ENCODE assay signal across 19 cellular contexts in genomic region chr18:28789460-28789859, GRCh38.
DNase-seq lines count a peak whose midpoint lies in the region; ATAC-seq and TF ChIP-seq lines count a peak whose summit lies in the region.
"Had no signal": no experiment of that assay in that cellular context is flagged by ENCODE, and none has a peak within 500 bp of the region (broad histone marks: within the 10 kb centered on the region; RNA-seq: fewer than 3 reads in every experiment).

No MANE protein-coding gene starts in this region.

- H3K36me3 ChIP-seq in PC-3 (ENCODE audit: low read depth, low read length), result no peaks in the 10 kb centered on the region

- no TSS peak for BruUV-seq in PC-3 (replicated peaks; lab: Mats Ljungman, UMichigan)

- no peak overlapping the region for H3K27ac ChIP-seq in PC-3 (ENCODE audit: low read length)
- H3K27ac ChIP-seq in CD4-positive, alpha-beta T cell (ENCODE audit: low read depth, low read length), result no peak overlapping the region
- H3K27ac ChIP-seq: C4-2B had no signal

- H3K27me3 Mint-ChIP-seq in CD4-positive, alpha-beta T cell, result no peaks in the 10 kb centered on the region

- POLR2A ChIA-PET in PC-3 (lab: Charles Lee; ENCODE audit: unreplicated experiment), result no interaction called here
- POLR2A ChIA-PET in CD4-positive, alpha-beta T cell (lab: Charles Lee), result no interaction called here

- no peaks in the 10 kb centered on the region for H3F3A ChIP-seq in PC-3 (ENCODE audit: low read length, unreplicated experiment)

- H3K27ac Mint-ChIP-seq in CD4-positive, alpha-beta T cell, result no peak overlapping the region

- H4K20me1 ChIP-seq in PC-3 (ENCODE audit: low read length), result no peaks in the 10 kb centered on the region

- no peak overlapping the region for H3K9ac ChIP-seq in PC-3 (ENCODE audit: low read length)

- H3K9me3 Mint-ChIP-seq in CD4-positive, alpha-beta T cell, result peaks cover 3% of the 10 kb centered on the region

- TF ChIP-seq CTCF in PC-3 (conservative IDR thresholded peaks at IDR 0.05; ENCODE audit: low read depth, low read length), result no peak
- TF ChIP-seq CTCF in fibroblast of mammary gland (conservative IDR thresholded peaks at IDR 0.05; ENCODE audit: control insufficient read depth, insufficient read depth, low read depth, low read length), result no peak
- no peak for TF ChIP-seq CTCF in CD4-positive, alpha-beta T cell (IDR thresholded peaks at IDR 0.05)

- no peak overlapping the region for H3K4me2 ChIP-seq in PC-3 (ENCODE audit: low read length)

- no peaks in the 10 kb centered on the region for H3K9me3 ChIP-seq in PC-3 (ENCODE audit: low read length)
- peaks cover 3% of the 10 kb centered on the region for H3K9me3 ChIP-seq in CD4-positive, alpha-beta T cell (ENCODE audit: control insufficient read depth, low read length)

- no peak for ATAC-seq in PC-3
- ATAC-seq in CD4-positive, alpha-beta T cell (ENCODE audit: poor library complexity), result no peak
- no peak for ATAC-seq in HG03565 (IDR thresholded peaks at IDR 0.05; ENCODE audit: unreplicated experiment)
- ATAC-seq: HCT116 had no signal

- H3K4me3 ChIP-seq in PC-3 (ENCODE audit: low read length), result no peak overlapping the region
- H3K4me3 ChIP-seq in fibroblast of mammary gland (ENCODE audit: control insufficient read depth, low read depth, low read length), result no peak overlapping the region

- peaks cover 39% of the 10 kb centered on the region for H3K4me1 ChIP-seq in PC-3 (ENCODE audit: insufficient read depth, low read length)

- CTCF ChIA-PET in PC-3 (lab: Charles Lee), result no interaction called here
- CTCF ChIA-PET in CD4-positive, alpha-beta T cell (lab: Charles Lee), result no interaction called here

- no peaks in the 10 kb centered on the region for H3K79me2 ChIP-seq in PC-3 (ENCODE audit: low read length)

- no peaks in the 10 kb centered on the region for H3K9me2 ChIP-seq in PC-3 (replicated peaks; ENCODE audit: low read length)

- H3K36me3 Mint-ChIP-seq in CD4-positive, alpha-beta T cell (ENCODE audit: low read depth), result no peaks in the 10 kb centered on the region

- H3K4me1 Mint-ChIP-seq in CD4-positive, alpha-beta T cell (ENCODE audit: low read depth), result peaks cover 7% of the 10 kb centered on the region

- DNase-seq in Ammon's horn (ENCODE audit: low spot score) (peak; percentile 33), PC-3 (peak; percentile 22), fibroblast of mammary gland (ENCODE audit: low read depth) (peak; percentile 25), retina (peak; percentile 72), HPDE6-E6E7 (ENCODE audit: extremely low spot score) (no peak)
- no peak for DNase-seq in CD4-positive, alpha-beta T cell
- DNase-seq: 8988T, AML-193, DMS 273 treated with DMSO at 0.1 percent for 48 hours, DMS79 treated with DMSO at 0.1 percent for 48 hours, Kasumi-1, NCI-H1694 treated with DMSO at 0.1 percent for 48 hours, NCI-H2081 treated with DMSO at 0.1 percent for 48 hours, NCI-H446 treated with DMSO at 0.1 percent for 48 hours, NCI-H526 treated with DMSO at 0.1 percent for 48 hours, Right ventricle myocardium superior had no signal

- no peak overlapping the region for H2AFZ ChIP-seq in PC-3 (ENCODE audit: low read length)

- no peak overlapping the region for H3K4me3 Mint-ChIP-seq in CD4-positive, alpha-beta T cell

- intact Hi-C loops in PC-3 (cut with micrococcal nuclease), result no loop called here
- intact Hi-C loops in CD4-positive, alpha-beta T cell (cut with DNase I, micrococcal nuclease), result no loop called here

- no peaks in the 10 kb centered on the region for H3K27me3 ChIP-seq in PC-3 (ENCODE audit: low read length)
- no peaks in the 10 kb centered on the region for H3K27me3 ChIP-seq in CD4-positive, alpha-beta T cell (ENCODE audit: control insufficient read depth, insufficient read depth, low read length)

Comparison
In these comparisons a context has a peak if more than half of its experiments do, and no peak if none do; other contexts are left out.
1. DNase-seq: peak in Ammon's horn (single experiment), PC-3 (single experiment), fibroblast of mammary gland (single experiment) and retina (single experiment); none in CD4-positive, alpha-beta T cell (0 of 10) and HPDE6-E6E7 (single experiment).